Comparison of ENCODE assay signal across 12 cellular contexts in the genomic region with DNA sequence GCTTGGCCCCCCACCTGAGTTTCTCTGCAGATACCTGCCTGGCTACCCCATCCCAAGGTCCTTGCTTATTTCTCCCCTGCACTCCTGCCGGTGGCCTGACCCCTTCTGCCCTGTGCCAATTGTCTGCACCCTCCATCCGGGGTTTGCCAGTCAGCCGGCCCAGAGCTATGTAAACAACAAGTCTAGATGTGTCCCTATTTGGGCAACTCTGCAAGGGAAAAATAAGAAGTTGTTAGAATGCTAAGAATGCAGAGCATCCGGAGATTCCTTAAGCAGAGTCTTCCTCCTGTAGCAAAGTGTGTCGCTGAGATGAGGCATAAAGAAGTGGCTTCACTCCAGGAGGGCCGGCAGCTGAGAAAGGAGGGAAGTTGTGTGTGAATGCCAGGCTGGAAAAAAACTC. TPM values are rescaled to one million over a fixed set of nuclear protein-coding genes. Genes with fewer than 3 reads are reported as not detected.
DNase-seq lines count a peak whose midpoint lies in the region; ATAC-seq, FAIRE-seq and TF ChIP-seq lines count a peak whose summit lies in the region.
"Had no signal": no experiment of that assay in that cellular context is flagged by ENCODE, and none has a peak within 500 bp of the region (broad histone marks: within the 10 kb centered on the region; RNA-seq: fewer than 3 reads in every experiment).

No MANE protein-coding gene starts in this region.

- peaks cover 10% of the 10 kb centered on the region for H3K4me1 ChIP-seq in astrocyte (ENCODE audit: insufficient read depth, low read length)
- peaks cover 30% of the 10 kb centered on the region for H3K4me1 ChIP-seq in iPS-20b (ENCODE audit: insufficient read depth, low read length)
- peaks cover 0 to 5% (median 0%) of the 10 kb centered on the region in 4 donors for H3K4me1 ChIP-seq in Peyer's patch
- H3K4me1 ChIP-seq: colonic mucosa had no signal

- H3K9me3 ChIP-seq in astrocyte (ENCODE audit: insufficient read depth, low read depth, low read length) (no peaks in the 10 kb centered on the region), iPS-20b (ENCODE audit: insufficient read depth, low read depth, low read length) (no peaks in the 10 kb centered on the region), Peyer's patch (no peaks in the 10 kb centered on the region)
- H3K9me3 ChIP-seq: colonic mucosa had no signal

- H3K9me3 Mint-ChIP-seq in activated T-cell treated with anti-CD3 and anti-CD28 coated beads, Interleukin-2, amount 50 U/mL, for 24 hours, result no peaks in the 10 kb centered on the region
- H3K9me3 Mint-ChIP-seq in activated T-cell treated with anti-CD3 and anti-CD28 coated beads, Interleukin-2, amount 50 U/mL, for 4 hours, result no peaks in the 10 kb centered on the region
- peaks cover 2% of the 10 kb centered on the region for H3K9me3 Mint-ChIP-seq in astrocyte (ENCODE audit: unreplicated experiment)

- H3K36me3 ChIP-seq in astrocyte (ENCODE audit: insufficient read depth, low read length) (no peaks in the 10 kb centered on the region), iPS-20b (ENCODE audit: insufficient read depth, low read depth, low read length) (no peaks in the 10 kb centered on the region), Peyer's patch (no peaks in the 10 kb centered on the region)
- H3K36me3 ChIP-seq: colonic mucosa had no signal

- peak overlapping the region; percentile 46 for H3K4me2 ChIP-seq in astrocyte (ENCODE audit: low read length)

- no peak overlapping the region for H3K27ac ChIP-seq in astrocyte (ENCODE audit: low read depth, low read length)
- H3K27ac ChIP-seq in iPS-20b (ENCODE audit: low read length), result peak overlapping the region; percentile 19
- no peak overlapping the region for H3K27ac ChIP-seq in Peyer's patch
- H3K27ac ChIP-seq: colonic mucosa had no signal

- no peaks in the 10 kb centered on the region for H3K79me2 ChIP-seq in astrocyte (ENCODE audit: insufficient read depth, low read length)

- H3K27me3 Mint-ChIP-seq in activated T-cell treated with anti-CD3 and anti-CD28 coated beads, Interleukin-2, amount 50 U/mL, for 24 hours, result peaks cover 4% of the 10 kb centered on the region
- H3K27me3 Mint-ChIP-seq in activated T-cell treated with anti-CD3 and anti-CD28 coated beads, Interleukin-2, amount 50 U/mL, for 4 hours (ENCODE audit: low read depth), result peaks cover 2% of the 10 kb centered on the region
- no peaks in the 10 kb centered on the region for H3K27me3 Mint-ChIP-seq in astrocyte (ENCODE audit: low read depth, unreplicated experiment)

- H3K27me3 ChIP-seq in astrocyte (ENCODE audit: insufficient read depth, low read length) (no peaks in the 10 kb centered on the region), iPS-20b (ENCODE audit: insufficient read depth, low read length) (no peaks in the 10 kb centered on the region), Peyer's patch (no peaks in the 10 kb centered on the region)
- H3K27me3 ChIP-seq: colonic mucosa had no signal

- TF ChIP-seq POLR2A in Peyer's patch (IDR thresholded peaks at IDR 0.05), result no peak

- FAIRE-seq in astrocyte (lab: Jason Lieb, UNC) (peak; percentile 58), urothelium cell line (lab: Jason Lieb, UNC) (peak; percentile 48)
- FAIRE-seq: islet of Langerhans had no signal

- no peaks in the 10 kb centered on the region for H4K20me1 ChIP-seq in astrocyte (ENCODE audit: insufficient read depth, low read length)

- no peak for ATAC-seq in activated T-cell treated with anti-CD3 and anti-CD28 coated beads, Interleukin-2, amount 50 U/mL, for 4 hours

- no peak for TF ChIP-seq CTCF in astrocyte (IDR thresholded peaks at IDR 0.05; ENCODE audit: insufficient read depth, low read depth, low read length)
- no peak for TF ChIP-seq CTCF in Peyer's patch (IDR thresholded peaks at IDR 0.05)

- no peaks in the 10 kb centered on the region for H3K36me3 Mint-ChIP-seq in activated T-cell treated with anti-CD3 and anti-CD28 coated beads, Interleukin-2, amount 50 U/mL, for 24 hours (ENCODE audit: low read depth)
- H3K36me3 Mint-ChIP-seq in activated T-cell treated with anti-CD3 and anti-CD28 coated beads, Interleukin-2, amount 50 U/mL, for 4 hours (ENCODE audit: insufficient read depth), result no peaks in the 10 kb centered on the region
- H3K36me3 Mint-ChIP-seq in astrocyte (ENCODE audit: low read depth, unreplicated experiment), result peaks cover 5% of the 10 kb centered on the region

- H3K27ac Mint-ChIP-seq in activated T-cell treated with anti-CD3 and anti-CD28 coated beads, Interleukin-2, amount 50 U/mL, for 24 hours, result peak overlapping the region; percentile 16
- peak overlapping the region; percentile 83 for H3K27ac Mint-ChIP-seq in astrocyte (ENCODE audit: unreplicated experiment)

- H2AFZ ChIP-seq in astrocyte (ENCODE audit: low read depth, low read length), result peak overlapping the region; percentile 23

- H3K4me1 Mint-ChIP-seq in activated T-cell treated with anti-CD3 and anti-CD28 coated beads, Interleukin-2, amount 50 U/mL, for 24 hours (ENCODE audit: low read depth), result peaks cover 49% of the 10 kb centered on the region
- H3K4me1 Mint-ChIP-seq in activated T-cell treated with anti-CD3 and anti-CD28 coated beads, Interleukin-2, amount 50 U/mL, for 4 hours (ENCODE audit: low read depth), result peaks cover 55% of the 10 kb centered on the region
- H3K4me1 Mint-ChIP-seq in astrocyte (ENCODE audit: low read depth, unreplicated experiment), result peaks cover 44% of the 10 kb centered on the region

- H3K4me3 ChIP-seq in astrocyte (ENCODE audit: insufficient read depth, low read depth, low read length) (no peak overlapping the region), iPS-20b (ENCODE audit: low read length) (peak overlapping the region; percentile 34; the same call in 1 of the 2 replicates), Peyer's patch (no peak overlapping the region)
- H3K4me3 ChIP-seq: colonic mucosa had no signal

- H3K9ac ChIP-seq in astrocyte (ENCODE audit: low read length) (no peak overlapping the region), iPS-20b (ENCODE audit: low read depth, low read length) (peak overlapping the region; percentile 60; the same call in 1 of the 2 replicates)

- DNase-seq in activated T-cell treated with anti-CD3 and anti-CD28 coated beads, Interleukin-2, amount 50 U/mL, for 24 hours, result no peak
- no peak for DNase-seq in activated T-cell treated with anti-CD3 and anti-CD28 coated beads, Interleukin-2, amount 50 U/mL, for 4 hours
- DNase-seq in astrocyte (ENCODE audit: low read depth) (peak; percentile 47), urothelium cell line (ENCODE audit: low spot score) (peak; percentile 78), NAMALWA (ENCODE audit: low spot score) (no peak), Peyer's patch (no peak)
- no peak for DNase-seq in stimulated activated CD4-positive, alpha-beta T cell treated with anti-CD3 and anti-CD28 coated beads, Interleukin-12 subunit alpha, Interleukin-12 subunit beta, amount 100 ng/mL, for 4 hours
- DNase-seq: activated CD8-positive, alpha-beta memory T cell treated with anti-CD3 and anti-CD28 coated beads, Interleukin-2, amount 50 U/mL, for 48 hours; colonic mucosa; NCI-H2227 treated with DMSO at 0.1 percent for 48 hours had no signal

- H3K4me3 Mint-ChIP-seq in activated T-cell treated with anti-CD3 and anti-CD28 coated beads, Interleukin-2, amount 50 U/mL, for 24 hours, result no peak overlapping the region
- H3K4me3 Mint-ChIP-seq in activated T-cell treated with anti-CD3 and anti-CD28 coated beads, Interleukin-2, amount 50 U/mL, for 4 hours, result no peak overlapping the region
- H3K4me3 Mint-ChIP-seq in astrocyte (ENCODE audit: unreplicated experiment), result peak overlapping the region; percentile 43

RNA-seq across cellular contexts. Expression of gene RGS9, which starts 46.6 kb away (rescaled TPM):
- total RNA-seq in activated T-cell treated with anti-CD3 and anti-CD28 coated beads, Interleukin-2, amount 50 U/mL, for 4 hours, result under 1 TPM; 0.55 to 0.87 (median 0.56) TPM
- total RNA-seq in astrocyte, result 8.6 and 9.4 TPM in 2 replicates
- 10 to 100 TPM in 1 of 4 donors, 1 to 10 TPM in 3; 4.0 to 25.6 (median 7.9) TPM for total RNA-seq in Peyer's patch

Comparison
In these comparisons a context has a peak if more than half of its experiments do, and no peak if none do; other contexts are left out.
1. DNase-seq: peak in astrocyte (single experiment) and urothelium cell line (single experiment); none in activated T-cell treated with anti-CD3 and anti-CD28 coated beads, Interleukin-2, amount 50 U/mL, for 24 hours (single experiment), activated T-cell treated with anti-CD3 and anti-CD28 coated beads, Interleukin-2, amount 50 U/mL, for 4 hours (single experiment), NAMALWA (single experiment), Peyer's patch (0 of 3) and stimulated activated CD4-positive, alpha-beta T cell treated with anti-CD3 and anti-CD28 coated beads, Interleukin-12 subunit alpha, Interleukin-12 subunit beta, amount 100 ng/mL, for 4 hours (single experiment).